In the genomic region with DNA sequence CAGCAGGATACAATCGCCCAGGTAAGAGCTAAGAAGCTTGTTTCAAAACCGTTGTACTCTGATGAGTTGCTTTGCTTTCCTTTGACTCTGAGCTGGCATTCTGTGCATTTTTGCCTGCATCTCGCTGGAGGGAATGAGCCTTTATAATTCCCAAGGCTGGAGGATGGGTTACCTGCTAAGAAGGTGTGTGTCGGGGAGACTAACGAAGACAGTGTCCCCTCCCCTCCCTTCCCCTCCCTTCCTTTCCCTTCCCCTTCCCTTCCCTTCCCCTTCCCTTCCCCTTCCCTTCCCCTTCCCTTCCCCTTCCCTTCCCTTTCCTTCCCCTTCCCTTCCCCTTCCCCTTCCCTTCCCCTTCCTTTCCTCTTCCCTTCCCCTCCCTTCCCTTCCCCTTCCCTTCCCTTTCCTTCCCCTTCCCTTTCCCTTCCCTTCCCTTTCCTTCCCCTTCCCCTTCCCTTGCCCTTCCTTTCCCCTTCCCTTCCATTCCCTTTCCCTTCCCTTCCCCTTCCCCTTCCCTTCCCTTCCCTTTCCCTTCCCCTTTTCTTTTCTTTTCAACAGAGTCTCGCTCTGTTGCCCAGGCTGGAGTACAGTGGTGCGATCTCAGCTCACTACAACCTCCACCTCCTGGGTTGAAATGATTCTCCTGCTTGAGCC, we compare ENCODE assay signal across 16 cellular contexts. TPM values are rescaled to one million over a fixed set of nuclear protein-coding genes. Genes with fewer than 3 reads are reported as not detected.
DNase-seq lines count a peak whose midpoint lies in the region; ATAC-seq and TF ChIP-seq lines count a peak whose summit lies in the region.
"Had no signal": no experiment of that assay in that cellular context is flagged by ENCODE, and none has a peak within 500 bp of the region (broad histone marks: within the 10 kb centered on the region; RNA-seq: fewer than 3 reads in every experiment).

No MANE protein-coding gene starts in this region.

- peak overlapping the region in 5 of 11 experiments; percentile 40 to 69 (median 55); a peak in 9 of 22 replicates for H3K9ac ChIP-seq in BLaER1 treated with 17β-estradiol and CSF1 and Interleukin-3, amounts not matched to agents 10 nM and 100 nM

- POLR2A ChIA-PET in HEK293 (lab: Yijun Ruan, JAX) = interaction anchor here (0.6 kb wide), 1 partner anchor 115 kb away, joined by 4 read pairs; no protein-coding TSS in a partner anchor

- H4K20me1 ChIP-seq in BLaER1 treated with 17β-estradiol and CSF1 and Interleukin-3, amounts not matched to agents 10 nM and 100 nM = no peaks in the 10 kb centered on the region

- H3K27ac ChIP-seq in BLaER1 treated with 17β-estradiol and CSF1 and Interleukin-3, amounts not matched to agents 10 nM and 100 nM = peak overlapping the region in 6 of 11 experiments; percentile 2 to 87 (median 79); a peak in 9 of 22 replicates
- H3K27ac ChIP-seq in HEK293 (ENCODE audit: extremely low read depth, low read depth, low read length) = no peak overlapping the region

- peaks cover 0 to 96% (median 27%) of the 10 kb centered on the region in 10 experiments; a peak in 12 of 20 replicates for H3K4me1 ChIP-seq in BLaER1 treated with 17β-estradiol and CSF1 and Interleukin-3, amounts not matched to agents 10 nM and 100 nM
- no peaks in the 10 kb centered on the region for H3K4me1 ChIP-seq in HEK293 (ENCODE audit: control insufficient read depth, insufficient read depth, low read length)
- H3K4me1 ChIP-seq: Caco-2 had no signal

- TF ChIP-seq CTCF in HEK293 (tag by site-specific recombination; IDR thresholded peaks at IDR 0.05) = no peak

- H3K4me3 ChIP-seq in BLaER1 treated with 17β-estradiol and CSF1 and Interleukin-3, amounts not matched to agents 10 nM and 100 nM = no peak overlapping the region
- H3K4me3 ChIP-seq in HEK293 (ENCODE audit: low read depth, low read length) = no peak overlapping the region

- H3K4me2 ChIP-seq in BLaER1 treated with 17β-estradiol and CSF1 and Interleukin-3, amounts not matched to agents 10 nM and 100 nM = peak overlapping the region in 5 of 11 experiments; percentile 49 to 99 (median 86); a peak in 10 of 22 replicates

- H3K36me3 Mint-ChIP-seq in activated T-helper 17 cell treated with anti-CD3 and anti-CD28 coated beads, Interleukin-2, amount 50 U/mL, for 72 hours (ENCODE audit: low read depth) = peaks cover 97% of the 10 kb centered on the region
- peaks cover 46 to 58% of the 10 kb centered on the region in 2 donors for H3K36me3 Mint-ChIP-seq in naive B cell

- no peak overlapping the region for H3K4me3 Mint-ChIP-seq in activated T-helper 17 cell treated with anti-CD3 and anti-CD28 coated beads, Interleukin-2, amount 50 U/mL, for 72 hours
- H3K4me3 Mint-ChIP-seq in naive B cell = no peak overlapping the region

- ATAC-seq in activated T-helper 17 cell treated with anti-CD3 and anti-CD28 coated beads, Interleukin-2, amount 50 U/mL, for 72 hours (replicated peaks) = no peak
- ATAC-seq in naive B cell (ENCODE audit: low read depth in 2 of 2) = no peak
- no peak for ATAC-seq in GM21737 (IDR thresholded peaks at IDR 0.05; ENCODE audit: unreplicated experiment)

- H3K27me3 Mint-ChIP-seq in activated T-helper 17 cell treated with anti-CD3 and anti-CD28 coated beads, Interleukin-2, amount 50 U/mL, for 72 hours = no peaks in the 10 kb centered on the region
- H3K27me3 Mint-ChIP-seq in naive B cell = no peaks in the 10 kb centered on the region

- no peaks in the 10 kb centered on the region for H3K27me3 ChIP-seq in BLaER1 treated with 17β-estradiol and CSF1 and Interleukin-3, amounts not matched to agents 10 nM and 100 nM

- CTCF ChIA-PET in HEK293 (lab: Yijun Ruan, JAX) = interaction anchor here (1.4 kb wide), 1 partner anchor 27 kb away, joined by 3 read pairs; no protein-coding TSS in a partner anchor

- H3K36me3 ChIP-seq in BLaER1 treated with 17β-estradiol and CSF1 and Interleukin-3, amounts not matched to agents 10 nM and 100 nM = peaks cover 50 to 92% (median 81%) of the 10 kb centered on the region in 11 experiments
- H3K36me3 ChIP-seq in HEK293 (ENCODE audit: control insufficient read depth in 2 of 2, insufficient read depth in 1 of 2, low read length in 2 of 2) = peaks cover 19 to 58% of the 10 kb centered on the region in 2 experiments

- DNase-seq in naive B cell = no peak
- DNase-seq in AML-193 (lab: John Stamatoyannopoulos, UW) = no peak
- no peak for DNase-seq in LoVo (ENCODE audit: low spot score)
- DNase-seq in NCI-H2196 treated with DMSO at 0.1 percent for 48 hours (lab: John Stamatoyannopoulos, UW; ENCODE audit: unreplicated experiment) = no peak
- DNase-seq: Caco-2, GDM1, Kasumi-1, NCI-H1092 treated with DMSO at 0.1 percent for 48 hours, NCI-H1694, NCI-H2081 treated with DMSO at 0.1 percent for 48 hours, NCI-H524 had no signal

- H3K4me1 Mint-ChIP-seq in activated T-helper 17 cell treated with anti-CD3 and anti-CD28 coated beads, Interleukin-2, amount 50 U/mL, for 72 hours = peaks cover 14% of the 10 kb centered on the region
- peaks cover 20 to 25% (median 22%) of the 10 kb centered on the region in 3 donors for H3K4me1 Mint-ChIP-seq in naive B cell

- H3K9me3 Mint-ChIP-seq in activated T-helper 17 cell treated with anti-CD3 and anti-CD28 coated beads, Interleukin-2, amount 50 U/mL, for 72 hours = no peaks in the 10 kb centered on the region
- H3K9me3 Mint-ChIP-seq in naive B cell = no peaks in the 10 kb centered on the region

- H3K9me3 ChIP-seq in BLaER1 treated with 17β-estradiol and CSF1 and Interleukin-3, amounts not matched to agents 10 nM and 100 nM (replicated peaks in 1 of 11) = no peaks in the 10 kb centered on the region
- no peaks in the 10 kb centered on the region for H3K9me3 ChIP-seq in HEK293 (ENCODE audit: control insufficient read depth, insufficient read depth, low read depth, low read length)
- H3K9me3 ChIP-seq: Caco-2 had no signal

- peak overlapping the region; percentile 41 for H3K27ac Mint-ChIP-seq in activated T-helper 17 cell treated with anti-CD3 and anti-CD28 coated beads, Interleukin-2, amount 50 U/mL, for 72 hours
- peak overlapping the region in 5 of 6 donors; percentile 55 to 97 (median 63) for H3K27ac Mint-ChIP-seq in naive B cell

TF ChIP-seq in HEK293, 187 proteins besides CTCF, POLR2A, EP300 and RAD21:
- TF ChIP-seq, protein P1, sequence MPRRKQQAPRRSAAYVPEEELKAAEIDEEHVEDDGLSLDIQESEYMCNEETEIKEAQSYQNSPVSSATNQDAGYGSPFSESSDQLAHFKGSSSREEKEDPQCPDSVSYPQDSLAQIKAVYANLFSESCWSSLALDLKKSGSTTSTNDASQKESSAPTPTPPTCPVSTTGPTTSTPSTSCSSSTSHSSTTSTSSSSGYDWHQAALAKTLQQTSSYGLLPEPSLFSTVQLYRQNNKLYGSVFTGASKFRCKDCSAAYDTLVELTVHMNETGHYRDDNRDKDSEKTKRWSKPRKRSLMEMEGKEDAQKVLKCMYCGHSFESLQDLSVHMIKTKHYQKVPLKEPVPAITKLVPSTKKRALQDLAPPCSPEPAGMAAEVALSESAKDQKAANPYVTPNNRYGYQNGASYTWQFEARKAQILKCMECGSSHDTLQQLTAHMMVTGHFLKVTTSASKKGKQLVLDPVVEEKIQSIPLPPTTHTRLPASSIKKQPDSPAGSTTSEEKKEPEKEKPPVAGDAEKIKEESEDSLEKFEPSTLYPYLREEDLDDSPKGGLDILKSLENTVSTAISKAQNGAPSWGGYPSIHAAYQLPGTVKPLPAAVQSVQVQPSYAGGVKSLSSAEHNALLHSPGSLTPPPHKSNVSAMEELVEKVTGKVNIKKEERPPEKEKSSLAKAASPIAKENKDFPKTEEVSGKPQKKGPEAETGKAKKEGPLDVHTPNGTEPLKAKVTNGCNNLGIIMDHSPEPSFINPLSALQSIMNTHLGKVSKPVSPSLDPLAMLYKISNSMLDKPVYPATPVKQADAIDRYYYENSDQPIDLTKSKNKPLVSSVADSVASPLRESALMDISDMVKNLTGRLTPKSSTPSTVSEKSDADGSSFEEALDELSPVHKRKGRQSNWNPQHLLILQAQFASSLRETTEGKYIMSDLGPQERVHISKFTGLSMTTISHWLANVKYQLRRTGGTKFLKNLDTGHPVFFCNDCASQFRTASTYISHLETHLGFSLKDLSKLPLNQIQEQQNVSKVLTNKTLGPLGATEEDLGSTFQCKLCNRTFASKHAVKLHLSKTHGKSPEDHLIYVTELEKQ (tag by site-specific recombination; IDR thresholded peaks at IDR 0.05; ENCODE audit: borderline replicate concordance) = no peak
- TF ChIP-seq PRDM1 (tag by site-specific recombination; IDR thresholded peaks at IDR 0.05) = peak; percentile 64

RNA-seq across cellular contexts. Expression of a gene that starts 15.4 kb away (rescaled TPM):
- total RNA-seq in activated T-helper 17 cell treated with anti-CD3 and anti-CD28 coated beads, Interleukin-2, amount 50 U/mL, for 72 hours = 1 to 10 TPM; 6.4 to 7.3 TPM
- under 1 TPM in 2 of 6 donors, not detected in 4; 0.23 to 0.43 TPM for polyA plus RNA-seq in naive B cell (ENCODE audit: low read depth in 6 of 6)
- total RNA-seq: Caco-2, HT-29 had no signal

RNA-seq across cellular contexts. Expression of a gene that starts 18.2 kb away (rescaled TPM):
- 10 to 100 TPM; 14.3 to 15.1 TPM for total RNA-seq in activated T-helper 17 cell treated with anti-CD3 and anti-CD28 coated beads, Interleukin-2, amount 50 U/mL, for 72 hours
- polyA plus RNA-seq in naive B cell (ENCODE audit: low read depth in 6 of 6) = 10 to 100 TPM in 3 of 6 donors, 1 to 10 TPM in 3; 4.6 to 18.4 (median 10.3) TPM

RNA-seq across cellular contexts. Expression of a gene that starts 31.3 kb away (rescaled TPM):
- 10 to 100 TPM; 30.0 to 32.9 TPM for total RNA-seq in activated T-helper 17 cell treated with anti-CD3 and anti-CD28 coated beads, Interleukin-2, amount 50 U/mL, for 72 hours
- polyA plus RNA-seq in naive B cell (ENCODE audit: low read depth in 6 of 6) = 10 to 100 TPM; 19.6 to 35.8 (median 24.2) TPM
